In genomic region chr5:97914483-97914882, GRCh38 we compare ENCODE assay signal across 21 cellular contexts.
DNase-seq lines count a peak whose midpoint lies in the region; ATAC-seq, FAIRE-seq and TF ChIP-seq lines count a peak whose summit lies in the region.
"Had no signal": no experiment of that assay in that cellular context is flagged by ENCODE, and none has a peak within 500 bp of the region (broad histone marks: within the 10 kb centered on the region; RNA-seq: fewer than 3 reads in every experiment).

No MANE protein-coding gene starts in this region.

- peak overlapping the region; percentile 16 for H3K27ac Mint-ChIP-seq in nephron progenitor cell
- H3K27ac Mint-ChIP-seq in stimulated activated memory B cell treated with anti-CD40 and anti-IgM and Interleukin-4, amounts not matched to agents 10 μg/mL and 1 μg/mL and 100 μg/mL, for 72 hours: no peak overlapping the region
- H3K27ac Mint-ChIP-seq: B cell; CD4-positive, alpha-beta T cell; CD8-positive, alpha-beta T cell had no signal

- no peak for TF ChIP-seq CTCF in nephron progenitor cell (IDR thresholded peaks at IDR 0.05)

- H3K4me3 Mint-ChIP-seq in nephron progenitor cell: no peak overlapping the region
- no peak overlapping the region for H3K4me3 Mint-ChIP-seq in stimulated activated memory B cell treated with anti-CD40 and anti-IgM and Interleukin-4, amounts not matched to agents 10 μg/mL and 1 μg/mL and 100 μg/mL, for 72 hours
- H3K4me3 Mint-ChIP-seq: B cell; CD4-positive, alpha-beta T cell; CD8-positive, alpha-beta T cell had no signal

- no peak for TF ChIP-seq POLR2A in GM12892 (IDR thresholded peaks at IDR 0.05; ENCODE audit: low read depth, low read length)

- peak; percentile 53 for FAIRE-seq in GM12892 (lab: Jason Lieb, UNC)
- FAIRE-seq: A549, D721Med, G401.6, GM12878, GM19239 had no signal

- H3K27me3 Mint-ChIP-seq in nephron progenitor cell (ENCODE audit: low read depth, poor library complexity): no peaks in the 10 kb centered on the region
- no peaks in the 10 kb centered on the region for H3K27me3 Mint-ChIP-seq in stimulated activated memory B cell treated with anti-CD40 and anti-IgM and Interleukin-4, amounts not matched to agents 10 μg/mL and 1 μg/mL and 100 μg/mL, for 72 hours
- H3K27me3 Mint-ChIP-seq: B cell; CD4-positive, alpha-beta T cell had no signal

- DNase-seq in GM12892 (ENCODE audit: insufficient read length): no peak
- DNase-seq in left colon: no peak
- no peak for DNase-seq in nephron progenitor cell
- no peak for DNase-seq in anterior cingulate cortex (lab: John Stamatoyannopoulos, UW)
- no peak for DNase-seq in NCI-H1105 treated with DMSO at 0.1 percent for 48 hours (lab: John Stamatoyannopoulos, UW)
- DNase-seq in NCI-H1048 (lab: John Stamatoyannopoulos, UW): no peak
- DNase-seq in mucosa of gallbladder (ENCODE audit: low spot score): no peak
- DNase-seq: AML-193; Caco-2; Calu3; CD4-positive, alpha-beta T cell; CD8-positive, alpha-beta T cell; DMS79 treated with DMSO at 0.1 percent for 48 hours; GF-D8 had no signal

- peak; percentile 83 for ATAC-seq in left colon
- peak; percentile 34 for ATAC-seq in stimulated activated memory B cell treated with anti-CD40 and anti-IgM and Interleukin-4, amounts not matched to agents 10 μg/mL and 1 μg/mL and 100 μg/mL, for 72 hours
- ATAC-seq: A549; CD8-positive, alpha-beta T cell; GM12878 had no signal

- H3K36me3 Mint-ChIP-seq in nephron progenitor cell (ENCODE audit: low read depth): no peaks in the 10 kb centered on the region
- no peaks in the 10 kb centered on the region for H3K36me3 Mint-ChIP-seq in stimulated activated memory B cell treated with anti-CD40 and anti-IgM and Interleukin-4, amounts not matched to agents 10 μg/mL and 1 μg/mL and 100 μg/mL, for 72 hours
- H3K36me3 Mint-ChIP-seq: CD8-positive, alpha-beta T cell had no signal

- intact Hi-C loops in left colon (cut with DNase I, micrococcal nuclease): no loop called here

- no peaks in the 10 kb centered on the region for H3K9me3 Mint-ChIP-seq in nephron progenitor cell
- no peaks in the 10 kb centered on the region for H3K9me3 Mint-ChIP-seq in stimulated activated memory B cell treated with anti-CD40 and anti-IgM and Interleukin-4, amounts not matched to agents 10 μg/mL and 1 μg/mL and 100 μg/mL, for 72 hours
- H3K9me3 Mint-ChIP-seq: CD4-positive, alpha-beta T cell; CD8-positive, alpha-beta T cell had no signal

- H3K4me1 Mint-ChIP-seq in nephron progenitor cell: no peaks in the 10 kb centered on the region
- H3K4me1 Mint-ChIP-seq in stimulated activated memory B cell treated with anti-CD40 and anti-IgM and Interleukin-4, amounts not matched to agents 10 μg/mL and 1 μg/mL and 100 μg/mL, for 72 hours: no peaks in the 10 kb centered on the region
- H3K4me1 Mint-ChIP-seq: B cell had no signal
